Comparison of ENCODE assay signal across 1 cellular context in the genomic region with DNA sequence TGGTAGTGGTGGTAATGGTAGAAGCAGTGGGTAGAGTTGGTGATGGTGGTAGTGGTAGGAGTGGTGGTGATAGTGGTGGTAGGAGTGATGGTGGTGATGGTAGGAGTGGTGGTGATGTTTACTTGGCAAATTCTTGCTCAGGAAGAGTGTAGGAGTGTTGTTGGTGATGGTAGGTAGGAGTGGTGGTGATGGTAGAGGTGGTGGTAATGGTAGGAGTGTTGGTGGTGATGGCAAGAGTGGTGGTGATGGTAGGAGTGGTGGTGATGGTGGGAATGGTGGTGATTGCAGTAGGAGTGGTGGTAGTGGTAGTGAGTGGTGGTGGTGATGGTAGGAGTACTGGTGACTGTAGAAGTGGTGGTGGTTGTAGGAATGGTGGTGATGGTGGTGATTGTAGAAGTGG.
TF ChIP-seq lines count a peak whose summit lies in the region.

No MANE protein-coding gene starts in this region.

TF ChIP-seq in HEK293, 187 proteins besides CTCF, POLR2A, EP300 and RAD21 (continued from another document):
- TF ChIP-seq ELK4 (IDR thresholded peaks at IDR 0.05; ENCODE audit: borderline replicate concordance, low read depth, low read length) (no peak), KLF7 (tag by site-specific recombination; IDR thresholded peaks at IDR 0.05; ENCODE audit: borderline replicate concordance) (no peak), ZNF114 (tag by site-specific recombination; IDR thresholded peaks at IDR 0.05) (no peak), HOXC10 (CRISPR knock-in tag; IDR thresholded peaks at IDR 0.05) (no peak), ZNF211 (tag by site-specific recombination; IDR thresholded peaks at IDR 0.05; ENCODE audit: low read depth) (no peak), ZNF133 (tag by site-specific recombination; IDR thresholded peaks at IDR 0.05) (peak; percentile 82), ZNF155 (tag by site-specific recombination; IDR thresholded peaks at IDR 0.05) (no peak), ZNF561 (tag by site-specific recombination; IDR thresholded peaks at IDR 0.05; ENCODE audit: borderline replicate concordance) (no peak), KLF8 (tag by site-specific recombination; IDR thresholded peaks at IDR 0.05) (no peak), ZNF302 (tag by site-specific recombination; IDR thresholded peaks at IDR 0.05; ENCODE audit: low read depth) (no peak), ZNF274 (IDR thresholded peaks at IDR 0.05; ENCODE audit: low read length) (no peak), ZNF274 (tag by site-specific recombination; IDR thresholded peaks at IDR 0.05; ENCODE audit: borderline replicate concordance) (0 out of 2 replicates have a peak, but pooled peaks have one; percentile 22), ZNF776 (tag by site-specific recombination; IDR thresholded peaks at IDR 0.05; ENCODE audit: borderline replicate concordance) (no peak), ZFHX2 (tag by site-specific recombination; conservative IDR thresholded peaks at IDR 0.05) (no peak; the same call in 1 of the 2 replicates), ZNF112 (tag by site-specific recombination; IDR thresholded peaks at IDR 0.05) (no peak), ZBTB17 (tag by site-specific recombination; IDR thresholded peaks at IDR 0.05) (no peak), ZBTB20 (tag by site-specific recombination; IDR thresholded peaks at IDR 0.05) (no peak), ZSCAN30 (tag by site-specific recombination; IDR thresholded peaks at IDR 0.05) (no peak), ZNF223 (tag by site-specific recombination; IDR thresholded peaks at IDR 0.05) (no peak), ZSCAN23 (tag by site-specific recombination; IDR thresholded peaks at IDR 0.05) (no peak), ZNF148 (tag by site-specific recombination; IDR thresholded peaks at IDR 0.05; ENCODE audit: borderline replicate concordance) (peak; percentile 28; the same call in 1 of the 2 replicates), ZBTB48 (tag by site-specific recombination; IDR thresholded peaks at IDR 0.05) (no peak), ZNF596 (tag by site-specific recombination; IDR thresholded peaks at IDR 0.05) (no peak), ZNF76 (tag by site-specific recombination; IDR thresholded peaks at IDR 0.05; ENCODE audit: borderline replicate concordance, low read depth) (no peak), ZNF324 (tag by site-specific recombination; IDR thresholded peaks at IDR 0.05) (no peak), ZBTB6 (tag by site-specific recombination; IDR thresholded peaks at IDR 0.05) (no peak)
- TF ChIP-seq, protein P1, sequence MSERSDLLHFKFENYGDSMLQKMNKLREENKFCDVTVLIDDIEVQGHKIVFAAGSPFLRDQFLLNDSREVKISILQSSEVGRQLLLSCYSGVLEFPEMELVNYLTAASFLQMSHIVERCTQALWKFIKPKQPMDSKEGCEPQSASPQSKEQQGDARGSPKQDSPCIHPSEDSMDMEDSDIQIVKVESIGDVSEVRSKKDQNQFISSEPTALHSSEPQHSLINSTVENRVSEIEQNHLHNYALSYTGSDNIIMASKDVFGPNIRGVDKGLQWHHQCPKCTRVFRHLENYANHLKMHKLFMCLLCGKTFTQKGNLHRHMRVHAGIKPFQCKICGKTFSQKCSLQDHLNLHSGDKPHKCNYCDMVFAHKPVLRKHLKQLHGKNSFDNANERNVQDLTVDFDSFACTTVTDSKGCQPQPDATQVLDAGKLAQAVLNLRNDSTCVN (tag by site-specific recombination; optimal IDR thresholded peaks at IDR 0.05): no peak
- TF ChIP-seq, protein P2, sequence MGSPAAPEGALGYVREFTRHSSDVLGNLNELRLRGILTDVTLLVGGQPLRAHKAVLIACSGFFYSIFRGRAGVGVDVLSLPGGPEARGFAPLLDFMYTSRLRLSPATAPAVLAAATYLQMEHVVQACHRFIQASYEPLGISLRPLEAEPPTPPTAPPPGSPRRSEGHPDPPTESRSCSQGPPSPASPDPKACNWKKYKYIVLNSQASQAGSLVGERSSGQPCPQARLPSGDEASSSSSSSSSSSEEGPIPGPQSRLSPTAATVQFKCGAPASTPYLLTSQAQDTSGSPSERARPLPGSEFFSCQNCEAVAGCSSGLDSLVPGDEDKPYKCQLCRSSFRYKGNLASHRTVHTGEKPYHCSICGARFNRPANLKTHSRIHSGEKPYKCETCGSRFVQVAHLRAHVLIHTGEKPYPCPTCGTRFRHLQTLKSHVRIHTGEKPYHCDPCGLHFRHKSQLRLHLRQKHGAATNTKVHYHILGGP (tag by site-specific recombination; IDR thresholded peaks at IDR 0.05): peak; percentile 28; the same call in 1 of the 2 replicates
- TF ChIP-seq, protein P3, sequence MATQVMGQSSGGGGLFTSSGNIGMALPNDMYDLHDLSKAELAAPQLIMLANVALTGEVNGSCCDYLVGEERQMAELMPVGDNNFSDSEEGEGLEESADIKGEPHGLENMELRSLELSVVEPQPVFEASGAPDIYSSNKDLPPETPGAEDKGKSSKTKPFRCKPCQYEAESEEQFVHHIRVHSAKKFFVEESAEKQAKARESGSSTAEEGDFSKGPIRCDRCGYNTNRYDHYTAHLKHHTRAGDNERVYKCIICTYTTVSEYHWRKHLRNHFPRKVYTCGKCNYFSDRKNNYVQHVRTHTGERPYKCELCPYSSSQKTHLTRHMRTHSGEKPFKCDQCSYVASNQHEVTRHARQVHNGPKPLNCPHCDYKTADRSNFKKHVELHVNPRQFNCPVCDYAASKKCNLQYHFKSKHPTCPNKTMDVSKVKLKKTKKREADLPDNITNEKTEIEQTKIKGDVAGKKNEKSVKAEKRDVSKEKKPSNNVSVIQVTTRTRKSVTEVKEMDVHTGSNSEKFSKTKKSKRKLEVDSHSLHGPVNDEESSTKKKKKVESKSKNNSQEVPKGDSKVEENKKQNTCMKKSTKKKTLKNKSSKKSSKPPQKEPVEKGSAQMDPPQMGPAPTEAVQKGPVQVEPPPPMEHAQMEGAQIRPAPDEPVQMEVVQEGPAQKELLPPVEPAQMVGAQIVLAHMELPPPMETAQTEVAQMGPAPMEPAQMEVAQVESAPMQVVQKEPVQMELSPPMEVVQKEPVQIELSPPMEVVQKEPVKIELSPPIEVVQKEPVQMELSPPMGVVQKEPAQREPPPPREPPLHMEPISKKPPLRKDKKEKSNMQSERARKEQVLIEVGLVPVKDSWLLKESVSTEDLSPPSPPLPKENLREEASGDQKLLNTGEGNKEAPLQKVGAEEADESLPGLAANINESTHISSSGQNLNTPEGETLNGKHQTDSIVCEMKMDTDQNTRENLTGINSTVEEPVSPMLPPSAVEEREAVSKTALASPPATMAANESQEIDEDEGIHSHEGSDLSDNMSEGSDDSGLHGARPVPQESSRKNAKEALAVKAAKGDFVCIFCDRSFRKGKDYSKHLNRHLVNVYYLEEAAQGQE (tag by site-specific recombination; IDR thresholded peaks at IDR 0.05): no peak
- TF ChIP-seq, protein P4, sequence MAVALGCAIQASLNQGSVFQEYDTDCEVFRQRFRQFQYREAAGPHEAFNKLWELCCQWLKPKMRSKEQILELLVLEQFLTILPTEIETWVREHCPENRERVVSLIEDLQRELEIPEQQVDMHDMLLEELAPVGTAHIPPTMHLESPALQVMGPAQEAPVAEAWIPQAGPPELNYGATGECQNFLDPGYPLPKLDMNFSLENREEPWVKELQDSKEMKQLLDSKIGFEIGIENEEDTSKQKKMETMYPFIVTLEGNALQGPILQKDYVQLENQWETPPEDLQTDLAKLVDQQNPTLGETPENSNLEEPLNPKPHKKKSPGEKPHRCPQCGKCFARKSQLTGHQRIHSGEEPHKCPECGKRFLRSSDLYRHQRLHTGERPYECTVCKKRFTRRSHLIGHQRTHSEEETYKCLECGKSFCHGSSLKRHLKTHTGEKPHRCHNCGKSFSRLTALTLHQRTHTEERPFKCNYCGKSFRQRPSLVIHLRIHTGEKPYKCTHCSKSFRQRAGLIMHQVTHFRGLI (tag by site-specific recombination; IDR thresholded peaks at IDR 0.05): no peak
